Comparison of ENCODE assay signal across 34 cellular contexts in the genomic region with DNA sequence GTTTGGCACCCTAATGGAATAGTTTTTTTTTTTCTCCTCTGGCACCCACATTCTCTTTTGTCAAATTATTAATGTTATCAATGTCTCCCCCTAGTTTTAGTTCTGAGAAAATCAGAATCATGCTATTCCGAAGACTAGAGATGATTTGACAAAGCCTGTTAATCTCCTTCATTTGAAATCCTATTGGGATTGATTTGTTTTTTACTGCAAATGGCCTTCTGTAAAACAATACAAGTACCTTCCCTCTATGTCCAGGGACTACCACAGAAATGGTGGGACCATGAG. TPM values are rescaled to one million over a fixed set of nuclear protein-coding genes. Genes with fewer than 3 reads are reported as not detected.
"Had no signal": no experiment of that assay in that cellular context is flagged by ENCODE, and none has a peak within 500 bp of the region (broad histone marks: within the 10 kb centered on the region; RNA-seq: fewer than 3 reads in every experiment).

No MANE protein-coding gene starts in this region.

- H3K4me3 ChIP-seq: gastroesophageal sphincter, left lung, lung, mucosa of descending colon, skin epidermis, thoracic aorta, vagina had no signal

- DNase-seq: activated CD4-positive, alpha-beta T cell treated with anti-CD3 and anti-CD28 coated beads for 36 hours; activated CD4-positive, CD25-positive, alpha-beta regulatory T cell; activated CD8-positive, alpha-beta T cell treated with anti-CD3 and anti-CD28 coated beads, Interleukin-2, amount 10 ng/mL, durations not matched to agents 7 days and 5 days; activated gamma-delta T cell treated with Interleukin-2 at 50 U/mL for 16 hours; activated naive CD4-positive, alpha-beta T cell treated with anti-CD3 and anti-CD28 coated beads, Interleukin-2, amount 50 U/mL, for 16 hours; amniotic stem cell; central memory CD4-positive, alpha-beta T cell; hypothalamus; immature natural killer cell; left lung; mesendoderm; mucosa of descending colon; stimulated activated CD4-positive, alpha-beta T cell treated with anti-CD3 and anti-CD28 coated beads, Interleukin-12 subunit alpha, Interleukin-12 subunit beta, amount 100 ng/mL, for 4 hours; stimulated activated CD4-positive, alpha-beta T cell treated with anti-CD3 and anti-CD28 coated beads, Interleukin-4, amount 100 ng/mL, for 1 hour; stimulated activated naive CD8-positive, alpha-beta T cell treated with anti-CD3 and anti-CD28 coated beads, Interleukin-15, Interleukin-2, amounts not matched to agents 100 U/mL and 50 U/mL, for 24 hours; T-helper 1 cell had no signal

- H3K9me3 ChIP-seq: gastroesophageal sphincter, left lung, mucosa of descending colon, thoracic aorta, vagina had no signal

- H3K27ac ChIP-seq: gastroesophageal sphincter, left lung, skin epidermis, thoracic aorta, vagina had no signal

- H3K36me3 ChIP-seq: gastroesophageal sphincter, left lung, thoracic aorta, vagina had no signal

- FAIRE-seq: astrocyte, endothelial cell of umbilical vein had no signal

- H3K4me1 ChIP-seq: gastroesophageal sphincter, vagina had no signal

- H3K27me3 ChIP-seq: gastroesophageal sphincter, left lung, vagina had no signal

- ATAC-seq: activated CD4-positive, alpha-beta T cell treated with anti-CD3 and anti-CD28 coated beads for 36 hours; activated CD8-positive, alpha-beta T cell treated with anti-CD3 and anti-CD28 coated beads, Interleukin-2, amount 10 ng/mL, durations not matched to agents 7 days and 5 days; gastroesophageal sphincter; natural killer cell treated with Interleukin-12 subunit alpha and Interleukin-12 subunit beta and Interleukin-15 and Interleukin-18, amount 100 ng/mL, for 72 hours; sciatic nerve; stimulated activated naive CD8-positive, alpha-beta T cell treated with anti-CD3 and anti-CD28 coated beads, Interleukin-15, Interleukin-2, amounts not matched to agents 100 U/mL and 50 U/mL, for 24 hours had no signal

RNA-seq across cellular contexts. Expression of gene UGT2B10, which starts 57.4 kb away (rescaled TPM):
- total RNA-seq: activated CD4-positive, alpha-beta T cell treated with anti-CD3 and anti-CD28 coated beads for 36 hours; activated CD8-positive, alpha-beta T cell treated with anti-CD3 and anti-CD28 coated beads, Interleukin-2, amount 10 ng/mL, durations not matched to agents 7 days and 5 days; astrocyte; endothelial cell of umbilical vein; fibroblast of lung; fibroblast of villous mesenchyme; gastroesophageal sphincter; kidney epithelial cell; left lung; lung; myocyte; natural killer cell treated with Interleukin-12 subunit alpha and Interleukin-12 subunit beta and Interleukin-15 and Interleukin-18, amount 100 ng/mL, for 72 hours; osteoblast; posterior vena cava; renal cortical epithelial cell; sciatic nerve; subcutaneous adipose tissue; thoracic aorta; vagina had no signal
- polyA plus RNA-seq: endothelial cell of umbilical vein, esophagus, fibroblast of lung, immature natural killer cell, lung had no signal
